In the genomic region with DNA sequence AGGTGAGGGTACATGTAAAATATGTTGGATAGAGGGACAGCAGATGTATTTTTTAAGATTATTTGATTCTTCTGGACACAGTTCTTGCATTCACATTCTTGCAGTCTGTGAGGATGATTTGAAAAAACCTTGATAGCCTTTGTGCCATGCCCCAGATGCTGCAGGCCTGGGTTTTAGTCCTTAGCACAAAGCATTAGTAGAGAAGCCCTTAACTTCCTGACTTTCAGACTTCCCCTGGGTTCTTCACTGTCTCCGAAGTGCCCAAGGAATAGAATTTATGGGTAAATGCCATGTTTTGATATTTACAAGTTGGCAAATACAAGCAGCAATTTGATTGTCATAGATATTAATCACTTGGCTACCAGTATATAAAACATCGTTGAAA, we compare ENCODE assay signal across 11 cellular contexts.
DNase-seq lines count a peak whose midpoint lies in the region; TF ChIP-seq lines count a peak whose summit lies in the region.
"Had no signal": no experiment of that assay in that cellular context is flagged by ENCODE, and none has a peak within 500 bp of the region (broad histone marks: within the 10 kb centered on the region; RNA-seq: fewer than 3 reads in every experiment).

No MANE protein-coding gene starts in this region.

- no peak overlapping the region for H2AFZ ChIP-seq in SK-N-SH (ENCODE audit: low read depth)

- no peak for TF ChIP-seq EP300 in SK-N-SH (IDR thresholded peaks at IDR 0.05; ENCODE audit: borderline replicate concordance in 1 of 2, low read depth in 1 of 2, low read length in 1 of 2)

- H3K9me3 ChIP-seq in SK-N-SH = no peaks in the 10 kb centered on the region
- H3K9me3 ChIP-seq in skeletal muscle satellite cell (replicated peaks; ENCODE audit: low read length) = no peaks in the 10 kb centered on the region

- DNase-seq in HFFc6 (no peak), SK-N-SH (no peak), fibroblast of pulmonary artery (ENCODE audit: low read depth) (no peak), NCI-H524 (lab: John Stamatoyannopoulos, UW) (no peak), SHP77 treated with DMSO at 0.1 percent for 48 hours (lab: John Stamatoyannopoulos, UW) (no peak), NCI-H345 (lab: John Stamatoyannopoulos, UW) (no peak), GM19238 (ENCODE audit: insufficient read length, low spot score) (no peak)
- DNase-seq: activated B cell treated with CpG ODN at 0.5 μM for 24 hours; central memory CD4-positive, alpha-beta T cell; stimulated activated CD4-positive, alpha-beta T cell treated with anti-CD3 and anti-CD28 coated beads, Interleukin-12 subunit alpha, Interleukin-12 subunit beta, amount 100 ng/mL, for 4 hours had no signal

- CTCF ChIA-PET in SK-N-SH (lab: Yijun Ruan, JAX) = no interaction called here

- no peak overlapping the region; a peak in 1 of 4 replicates for H3K4me3 ChIP-seq in SK-N-SH (ENCODE audit: low read depth in 2 of 2, low read length in 1 of 2)
- H3K4me3 ChIP-seq in fibroblast of pulmonary artery (replicated peaks; ENCODE audit: low read depth, low read length) = peak overlapping the region; percentile 16
- peak overlapping the region; percentile 31 for H3K4me3 ChIP-seq in skeletal muscle satellite cell (ENCODE audit: low read length)

- H3K27me3 Mint-ChIP-seq in HFFc6 (ENCODE audit: insufficient read depth) = no peaks in the 10 kb centered on the region

- H3K27ac Mint-ChIP-seq in HFFc6 = peak overlapping the region; percentile 82
- H3K27ac Mint-ChIP-seq: activated B cell treated with CpG ODN at 0.5 μM for 24 hours had no signal

- H3K79me2 ChIP-seq in SK-N-SH (ENCODE audit: insufficient read depth) = no peaks in the 10 kb centered on the region

- no peaks in the 10 kb centered on the region for H3K9me2 ChIP-seq in SK-N-SH

- H3K4me1 ChIP-seq in SK-N-SH (ENCODE audit: control insufficient read depth in 1 of 2, insufficient read depth in 2 of 2, low read depth in 1 of 2, low read length in 1 of 2) (peaks cover 0 to 30% of the 10 kb centered on the region in 2 experiments; a peak in 3 of 4 replicates), skeletal muscle satellite cell (ENCODE audit: control insufficient read depth, insufficient read depth, low read length) (peaks cover 71% of the 10 kb centered on the region)

- H3K36me3 ChIP-seq in SK-N-SH (replicated peaks in 1 of 2; ENCODE audit: control insufficient read depth in 1 of 2, insufficient read depth in 2 of 2, low read length in 1 of 2) (peaks cover 2 to 13% of the 10 kb centered on the region in 2 experiments), skeletal muscle satellite cell (ENCODE audit: insufficient read depth, low read length) (peaks cover 72% of the 10 kb centered on the region)

- peak overlapping the region; percentile 68 for H3K4me2 ChIP-seq in SK-N-SH
- H3K4me2 ChIP-seq in skeletal muscle satellite cell (ENCODE audit: low read length) = peak overlapping the region; percentile 65

- 3% methylated on average over 2 of the region's 2 CpGs for WGBS in SK-N-SH (ENCODE audit: low lambda C conversion rate)

- TF ChIP-seq CTCF in HFFc6 (IDR thresholded peaks at IDR 0.05) (no peak), SK-N-SH (IDR thresholded peaks at IDR 0.05) (no peak), fibroblast of pulmonary artery (IDR thresholded peaks at IDR 0.05; ENCODE audit: low read length, missing control alignments) (no peak)

- peaks cover 53% of the 10 kb centered on the region for H3K36me3 Mint-ChIP-seq in HFFc6 (ENCODE audit: low read depth)

- H3K27ac ChIP-seq in SK-N-SH (ENCODE audit: low read depth in 2 of 2, low read length in 1 of 2) = peak overlapping the region; percentile 76 to 83; a peak in 3 of 4 replicates

- no peaks in the 10 kb centered on the region for H4K20me1 ChIP-seq in SK-N-SH (ENCODE audit: insufficient read depth)

- H3K9ac ChIP-seq in SK-N-SH = peak overlapping the region; percentile 11; the same call in 1 of the 2 replicates
- peak overlapping the region; percentile 67 for H3K9ac ChIP-seq in skeletal muscle satellite cell (ENCODE audit: low read depth, low read length)

- no peaks in the 10 kb centered on the region for H3K9me3 Mint-ChIP-seq in HFFc6
- H3K9me3 Mint-ChIP-seq: activated B cell treated with CpG ODN at 0.5 μM for 24 hours had no signal

- peaks cover 20% of the 10 kb centered on the region for H3F3A ChIP-seq in SK-N-SH (replicated peaks; ENCODE audit: insufficient read depth)

- POLR2A ChIA-PET in SK-N-SH (lab: Yijun Ruan, JAX) = no interaction called here

- TF ChIP-seq RAD21 in SK-N-SH (IDR thresholded peaks at IDR 0.05; ENCODE audit: low read length) = no peak

- H3K27me3 ChIP-seq in SK-N-SH (ENCODE audit: insufficient read depth) (no peaks in the 10 kb centered on the region), skeletal muscle satellite cell (ENCODE audit: control insufficient read depth, insufficient read depth, low read length) (no peaks in the 10 kb centered on the region)

- H3K4me3 Mint-ChIP-seq in HFFc6 = peak overlapping the region; percentile 72
- H3K4me3 Mint-ChIP-seq: activated B cell treated with CpG ODN at 0.5 μM for 24 hours had no signal

- peaks cover 85% of the 10 kb centered on the region for H3K4me1 Mint-ChIP-seq in HFFc6 (ENCODE audit: low read depth)
- H3K4me1 Mint-ChIP-seq: activated B cell treated with CpG ODN at 0.5 μM for 24 hours had no signal

TF ChIP-seq in SK-N-SH, 30 proteins besides CTCF, POLR2A, EP300 and RAD21:
- TF ChIP-seq POLR2AphosphoS5 (IDR thresholded peaks at IDR 0.05; ENCODE audit: low read depth, low read length) (no peak), FOXM1 (IDR thresholded peaks at IDR 0.05; ENCODE audit: low read depth) (no peak), EZH2phosphoT487 (IDR thresholded peaks at IDR 0.05; ENCODE audit: borderline replicate concordance, low read depth) (no peak), NRF1 (IDR thresholded peaks at IDR 0.05; ENCODE audit: low read depth, low read length) (no peak), JUND (IDR thresholded peaks at IDR 0.05) (no peak), RXRA (IDR thresholded peaks at IDR 0.05; ENCODE audit: borderline replicate concordance, low read depth) (no peak), RCOR1 (IDR thresholded peaks at IDR 0.05; ENCODE audit: low read length) (no peak), FOXJ3 (CRISPR knock-in tag; IDR thresholded peaks at IDR 0.05) (no peak)
- TF ChIP-seq, protein P1, sequence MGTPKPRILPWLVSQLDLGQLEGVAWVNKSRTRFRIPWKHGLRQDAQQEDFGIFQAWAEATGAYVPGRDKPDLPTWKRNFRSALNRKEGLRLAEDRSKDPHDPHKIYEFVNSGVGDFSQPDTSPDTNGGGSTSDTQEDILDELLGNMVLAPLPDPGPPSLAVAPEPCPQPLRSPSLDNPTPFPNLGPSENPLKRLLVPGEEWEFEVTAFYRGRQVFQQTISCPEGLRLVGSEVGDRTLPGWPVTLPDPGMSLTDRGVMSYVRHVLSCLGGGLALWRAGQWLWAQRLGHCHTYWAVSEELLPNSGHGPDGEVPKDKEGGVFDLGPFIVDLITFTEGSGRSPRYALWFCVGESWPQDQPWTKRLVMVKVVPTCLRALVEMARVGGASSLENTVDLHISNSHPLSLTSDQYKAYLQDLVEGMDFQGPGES (IDR thresholded peaks at IDR 0.05; ENCODE audit: low read depth, low read length) = no peak
- TF ChIP-seq, protein P2, sequence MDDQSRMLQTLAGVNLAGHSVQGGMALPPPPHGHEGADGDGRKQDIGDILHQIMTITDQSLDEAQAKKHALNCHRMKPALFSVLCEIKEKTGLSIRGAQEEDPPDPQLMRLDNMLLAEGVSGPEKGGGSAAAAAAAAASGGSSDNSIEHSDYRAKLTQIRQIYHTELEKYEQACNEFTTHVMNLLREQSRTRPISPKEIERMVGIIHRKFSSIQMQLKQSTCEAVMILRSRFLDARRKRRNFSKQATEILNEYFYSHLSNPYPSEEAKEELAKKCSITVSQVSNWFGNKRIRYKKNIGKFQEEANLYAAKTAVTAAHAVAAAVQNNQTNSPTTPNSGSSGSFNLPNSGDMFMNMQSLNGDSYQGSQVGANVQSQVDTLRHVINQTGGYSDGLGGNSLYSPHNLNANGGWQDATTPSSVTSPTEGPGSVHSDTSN (IDR thresholded peaks at IDR 0.05) = no peak
- TF ChIP-seq, protein P3, sequence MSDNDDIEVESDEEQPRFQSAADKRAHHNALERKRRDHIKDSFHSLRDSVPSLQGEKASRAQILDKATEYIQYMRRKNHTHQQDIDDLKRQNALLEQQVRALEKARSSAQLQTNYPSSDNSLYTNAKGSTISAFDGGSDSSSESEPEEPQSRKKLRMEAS (IDR thresholded peaks at IDR 0.05; ENCODE audit: low read depth) = no peak
- TF ChIP-seq, protein P4, sequence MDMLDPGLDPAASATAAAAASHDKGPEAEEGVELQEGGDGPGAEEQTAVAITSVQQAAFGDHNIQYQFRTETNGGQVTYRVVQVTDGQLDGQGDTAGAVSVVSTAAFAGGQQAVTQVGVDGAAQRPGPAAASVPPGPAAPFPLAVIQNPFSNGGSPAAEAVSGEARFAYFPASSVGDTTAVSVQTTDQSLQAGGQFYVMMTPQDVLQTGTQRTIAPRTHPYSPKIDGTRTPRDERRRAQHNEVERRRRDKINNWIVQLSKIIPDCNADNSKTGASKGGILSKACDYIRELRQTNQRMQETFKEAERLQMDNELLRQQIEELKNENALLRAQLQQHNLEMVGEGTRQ (IDR thresholded peaks at IDR 0.05; ENCODE audit: borderline replicate concordance, low read depth, low read length) = no peak
TF ChIP-seq in SK-N-SH: peak in this region for 0.

Comparison
In these comparisons a context has a peak if more than half of its experiments do, and no peak if none do; other contexts are left out.
1. H3K4me3 ChIP-seq: peak in fibroblast of pulmonary artery (single experiment) and skeletal muscle satellite cell (single experiment); none in SK-N-SH (0 of 2).